Comparison of ENCODE assay signal across 1 cellular context in the genomic region with DNA sequence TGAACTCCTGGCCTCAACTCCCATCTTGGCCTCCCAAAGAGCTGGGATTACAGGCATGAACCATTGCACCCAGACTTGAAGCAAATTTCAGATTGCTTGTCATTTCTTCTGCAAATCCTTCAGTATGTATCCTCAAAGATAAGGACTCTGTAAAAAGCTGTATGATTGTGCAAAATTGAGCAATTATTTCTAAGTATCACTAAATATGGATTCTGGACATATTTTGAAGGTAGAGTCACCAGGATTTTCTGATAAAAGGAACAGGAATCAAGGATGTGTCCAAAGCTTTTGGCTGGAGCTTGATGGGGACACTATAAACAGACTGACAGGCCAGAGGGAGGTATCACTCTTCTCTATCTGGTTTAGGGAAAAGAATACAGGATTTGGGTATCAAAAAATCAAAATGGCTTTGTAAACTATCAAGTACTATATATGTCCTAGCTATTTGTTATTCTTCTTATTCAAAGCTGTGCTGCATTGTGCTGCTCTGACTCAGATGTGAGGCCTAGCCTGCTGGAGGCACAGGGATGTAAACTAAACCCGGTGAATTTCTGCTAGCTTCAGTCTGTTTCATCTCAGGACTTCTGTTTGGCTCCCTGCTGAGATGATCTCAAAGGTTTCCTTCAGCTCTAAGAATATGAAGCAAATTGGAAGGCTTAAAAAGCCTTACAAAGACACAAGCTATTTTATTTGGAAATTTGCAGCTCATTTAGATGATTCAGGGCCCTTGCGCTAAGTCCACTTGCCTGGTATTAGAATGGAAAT.
TF ChIP-seq lines count a peak whose summit lies in the region.

No MANE protein-coding gene starts in this region.

TF ChIP-seq in WTC11, 78 proteins besides CTCF, POLR2A, EP300 and RAD21:
- TF ChIP-seq, protein P1, sequence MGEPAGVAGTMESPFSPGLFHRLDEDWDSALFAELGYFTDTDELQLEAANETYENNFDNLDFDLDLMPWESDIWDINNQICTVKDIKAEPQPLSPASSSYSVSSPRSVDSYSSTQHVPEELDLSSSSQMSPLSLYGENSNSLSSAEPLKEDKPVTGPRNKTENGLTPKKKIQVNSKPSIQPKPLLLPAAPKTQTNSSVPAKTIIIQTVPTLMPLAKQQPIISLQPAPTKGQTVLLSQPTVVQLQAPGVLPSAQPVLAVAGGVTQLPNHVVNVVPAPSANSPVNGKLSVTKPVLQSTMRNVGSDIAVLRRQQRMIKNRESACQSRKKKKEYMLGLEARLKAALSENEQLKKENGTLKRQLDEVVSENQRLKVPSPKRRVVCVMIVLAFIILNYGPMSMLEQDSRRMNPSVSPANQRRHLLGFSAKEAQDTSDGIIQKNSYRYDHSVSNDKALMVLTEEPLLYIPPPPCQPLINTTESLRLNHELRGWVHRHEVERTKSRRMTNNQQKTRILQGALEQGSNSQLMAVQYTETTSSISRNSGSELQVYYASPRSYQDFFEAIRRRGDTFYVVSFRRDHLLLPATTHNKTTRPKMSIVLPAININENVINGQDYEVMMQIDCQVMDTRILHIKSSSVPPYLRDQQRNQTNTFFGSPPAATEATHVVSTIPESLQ (CRISPR knock-in tag; IDR thresholded peaks at IDR 0.05) = no peak
- TF ChIP-seq, protein P2, sequence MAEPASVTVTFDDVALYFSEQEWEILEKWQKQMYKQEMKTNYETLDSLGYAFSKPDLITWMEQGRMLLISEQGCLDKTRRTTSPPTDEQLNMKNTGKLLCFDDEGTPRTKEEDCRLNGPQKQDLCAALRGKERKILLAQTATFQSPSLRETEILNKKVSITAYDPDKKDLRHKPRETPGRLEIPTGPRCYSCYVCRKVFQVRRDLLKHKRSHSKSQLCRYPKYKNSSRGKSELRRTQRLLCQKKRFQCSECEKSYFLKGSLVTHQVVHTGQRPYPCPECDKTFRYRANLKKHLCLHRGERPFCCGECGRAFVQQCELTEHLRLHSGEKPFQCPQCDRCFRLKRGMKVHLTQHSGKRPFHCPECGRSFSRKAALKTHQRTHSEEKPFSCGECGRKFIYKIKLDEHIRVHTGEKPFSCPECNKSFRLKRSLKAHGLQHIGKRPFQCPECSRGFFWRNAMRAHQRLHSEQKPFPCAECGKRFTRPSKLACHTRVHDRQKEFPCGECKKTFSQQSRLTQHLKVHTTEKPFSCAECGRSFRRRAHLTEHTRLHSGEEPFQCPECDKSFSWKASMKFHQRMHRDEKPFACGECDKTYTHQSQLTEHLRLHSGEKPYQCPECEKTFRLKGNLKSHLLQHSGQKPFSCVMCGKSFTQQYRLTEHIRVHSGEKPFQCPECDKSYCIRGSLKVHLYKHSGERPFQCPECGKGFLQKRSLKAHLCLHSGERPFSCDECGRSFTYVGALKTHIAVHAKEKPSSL (CRISPR knock-in tag; conservative IDR thresholded peaks at IDR 0.05) = no peak
- TF ChIP-seq SMAD3 (CRISPR knock-in tag; IDR thresholded peaks at IDR 0.05; ENCODE audit: borderline replicate concordance) = no peak
- TF ChIP-seq ZNF263 (CRISPR knock-in tag; IDR thresholded peaks at IDR 0.05; ENCODE audit: low read depth) = no peak
- TF ChIP-seq, protein P3, sequence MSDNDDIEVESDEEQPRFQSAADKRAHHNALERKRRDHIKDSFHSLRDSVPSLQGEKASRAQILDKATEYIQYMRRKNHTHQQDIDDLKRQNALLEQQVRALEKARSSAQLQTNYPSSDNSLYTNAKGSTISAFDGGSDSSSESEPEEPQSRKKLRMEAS (CRISPR knock-in tag; IDR thresholded peaks at IDR 0.05) = no peak
- TF ChIP-seq, protein P4, sequence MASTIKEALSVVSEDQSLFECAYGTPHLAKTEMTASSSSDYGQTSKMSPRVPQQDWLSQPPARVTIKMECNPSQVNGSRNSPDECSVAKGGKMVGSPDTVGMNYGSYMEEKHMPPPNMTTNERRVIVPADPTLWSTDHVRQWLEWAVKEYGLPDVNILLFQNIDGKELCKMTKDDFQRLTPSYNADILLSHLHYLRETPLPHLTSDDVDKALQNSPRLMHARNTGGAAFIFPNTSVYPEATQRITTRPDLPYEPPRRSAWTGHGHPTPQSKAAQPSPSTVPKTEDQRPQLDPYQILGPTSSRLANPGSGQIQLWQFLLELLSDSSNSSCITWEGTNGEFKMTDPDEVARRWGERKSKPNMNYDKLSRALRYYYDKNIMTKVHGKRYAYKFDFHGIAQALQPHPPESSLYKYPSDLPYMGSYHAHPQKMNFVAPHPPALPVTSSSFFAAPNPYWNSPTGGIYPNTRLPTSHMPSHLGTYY (CRISPR knock-in tag; IDR thresholded peaks at IDR 0.05) = no peak
- no peak for TF ChIP-seq MXD4 (CRISPR knock-in tag; IDR thresholded peaks at IDR 0.05; ENCODE audit: borderline replicate concordance)
- TF ChIP-seq, protein P5, sequence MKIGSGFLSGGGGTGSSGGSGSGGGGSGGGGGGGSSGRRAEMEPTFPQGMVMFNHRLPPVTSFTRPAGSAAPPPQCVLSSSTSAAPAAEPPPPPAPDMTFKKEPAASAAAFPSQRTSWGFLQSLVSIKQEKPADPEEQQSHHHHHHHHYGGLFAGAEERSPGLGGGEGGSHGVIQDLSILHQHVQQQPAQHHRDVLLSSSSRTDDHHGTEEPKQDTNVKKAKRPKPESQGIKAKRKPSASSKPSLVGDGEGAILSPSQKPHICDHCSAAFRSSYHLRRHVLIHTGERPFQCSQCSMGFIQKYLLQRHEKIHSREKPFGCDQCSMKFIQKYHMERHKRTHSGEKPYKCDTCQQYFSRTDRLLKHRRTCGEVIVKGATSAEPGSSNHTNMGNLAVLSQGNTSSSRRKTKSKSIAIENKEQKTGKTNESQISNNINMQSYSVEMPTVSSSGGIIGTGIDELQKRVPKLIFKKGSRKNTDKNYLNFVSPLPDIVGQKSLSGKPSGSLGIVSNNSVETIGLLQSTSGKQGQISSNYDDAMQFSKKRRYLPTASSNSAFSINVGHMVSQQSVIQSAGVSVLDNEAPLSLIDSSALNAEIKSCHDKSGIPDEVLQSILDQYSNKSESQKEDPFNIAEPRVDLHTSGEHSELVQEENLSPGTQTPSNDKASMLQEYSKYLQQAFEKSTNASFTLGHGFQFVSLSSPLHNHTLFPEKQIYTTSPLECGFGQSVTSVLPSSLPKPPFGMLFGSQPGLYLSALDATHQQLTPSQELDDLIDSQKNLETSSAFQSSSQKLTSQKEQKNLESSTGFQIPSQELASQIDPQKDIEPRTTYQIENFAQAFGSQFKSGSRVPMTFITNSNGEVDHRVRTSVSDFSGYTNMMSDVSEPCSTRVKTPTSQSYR (CRISPR knock-in tag; IDR thresholded peaks at IDR 0.05) = no peak
- TF ChIP-seq, protein P6, sequence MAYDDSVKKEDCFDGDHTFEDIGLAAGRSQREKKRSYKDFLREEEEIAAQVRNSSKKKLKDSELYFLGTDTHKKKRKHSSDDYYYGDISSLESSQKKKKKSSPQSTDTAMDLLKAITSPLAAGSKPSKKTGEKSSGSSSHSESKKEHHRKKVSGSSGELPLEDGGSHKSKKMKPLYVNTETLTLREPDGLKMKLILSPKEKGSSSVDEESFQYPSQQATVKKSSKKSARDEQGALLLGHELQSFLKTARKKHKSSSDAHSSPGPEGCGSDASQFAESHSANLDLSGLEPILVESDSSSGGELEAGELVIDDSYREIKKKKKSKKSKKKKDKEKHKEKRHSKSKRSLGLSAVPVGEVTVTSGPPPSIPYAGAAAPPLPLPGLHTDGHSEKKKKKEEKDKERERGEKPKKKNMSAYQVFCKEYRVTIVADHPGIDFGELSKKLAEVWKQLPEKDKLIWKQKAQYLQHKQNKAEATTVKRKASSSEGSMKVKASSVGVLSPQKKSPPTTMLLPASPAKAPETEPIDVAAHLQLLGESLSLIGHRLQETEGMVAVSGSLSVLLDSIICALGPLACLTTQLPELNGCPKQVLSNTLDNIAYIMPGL (CRISPR knock-in tag; IDR thresholded peaks at IDR 0.05) = no peak
- no peak for TF ChIP-seq NFE2L1 (CRISPR knock-in tag; IDR thresholded peaks at IDR 0.05)
- TF ChIP-seq SOX15 (CRISPR knock-in tag; IDR thresholded peaks at IDR 0.05) = no peak
- no peak for TF ChIP-seq ZNF121 (CRISPR knock-in tag; IDR thresholded peaks at IDR 0.05)
- no peak for TF ChIP-seq ZNF671 (CRISPR knock-in tag; IDR thresholded peaks at IDR 0.05)
